In the genomic region with DNA sequence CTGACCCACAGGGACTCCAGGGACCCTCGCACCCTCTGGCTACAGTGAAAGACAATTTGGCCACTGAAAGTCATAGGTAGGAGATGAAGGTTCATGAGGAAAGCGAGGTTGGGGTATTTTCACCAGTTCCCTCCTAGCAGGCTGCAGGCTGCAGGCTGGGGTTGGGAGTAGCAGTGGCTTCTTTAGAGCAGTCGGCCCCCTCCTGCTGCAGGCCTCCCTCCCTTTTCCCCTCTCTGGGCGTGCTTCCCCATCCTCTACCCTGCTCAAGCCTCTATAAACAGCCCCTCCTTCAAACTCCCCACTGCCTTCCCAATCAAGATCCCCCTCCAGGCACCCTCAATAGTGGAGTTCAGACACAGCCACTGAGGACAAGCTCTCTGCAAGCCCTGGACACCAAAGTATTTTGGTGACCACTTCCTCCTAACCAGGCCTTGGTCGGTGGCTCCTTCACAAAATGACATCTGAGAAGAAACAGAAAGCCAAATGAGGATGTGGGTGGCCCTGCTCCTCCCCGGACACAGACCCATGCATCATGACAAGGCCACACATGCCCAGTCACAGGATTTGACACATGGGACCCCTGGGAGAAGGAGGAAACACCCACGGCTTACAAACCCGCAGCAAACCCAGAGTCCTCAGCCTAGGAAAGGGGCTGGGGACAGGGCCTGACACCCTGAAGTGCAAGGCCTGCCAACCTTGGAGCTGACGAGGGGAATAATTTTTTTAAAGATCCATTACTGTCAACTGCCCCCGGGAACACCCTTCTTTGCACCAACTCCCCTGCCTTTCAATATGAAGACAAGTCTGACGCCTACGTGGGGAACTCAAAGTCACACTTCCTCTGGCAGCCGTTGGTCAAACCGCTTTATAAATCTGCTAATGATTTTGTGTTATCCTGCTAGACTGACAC, we compare ENCODE assay signal across 9 cellular contexts. TPM values are rescaled to one million over a fixed set of nuclear protein-coding genes. Genes with fewer than 3 reads are reported as not detected.
A peak's percentile ranks its signal among the peaks of the same experiment; 100 is the strongest.
DNase-seq lines count a peak whose midpoint lies in the region; ATAC-seq and TF ChIP-seq lines count a peak whose summit lies in the region.
"Had no signal": no experiment of that assay in that cellular context is flagged by ENCODE, and none has a peak within 500 bp of the region (broad histone marks: within the 10 kb centered on the region; RNA-seq: fewer than 3 reads in every experiment).

No MANE protein-coding gene starts in this region.

- H3K27ac ChIP-seq in transverse colon = peak overlapping the region; percentile 39 to 60 (median 58)

- no peak for TF ChIP-seq EP300 in transverse colon (IDR thresholded peaks at IDR 0.05; ENCODE audit: low read depth)

- TF ChIP-seq CTCF in GM13977 (IDR thresholded peaks at IDR 0.05; ENCODE audit: extremely low read depth, insufficient read depth, missing control alignments) = no peak
- TF ChIP-seq CTCF in transverse colon (IDR thresholded peaks at IDR 0.05) = no peak

- no peak for TF ChIP-seq POLR2A in transverse colon (IDR thresholded peaks at IDR 0.05)

- H3K9me3 ChIP-seq in transverse colon = no peaks in the 10 kb centered on the region

- peaks cover 0 to 13% (median 0%) of the 10 kb centered on the region in 4 donors for H3K4me1 ChIP-seq in transverse colon

- in situ Hi-C loops in GM13977 (cut with MboI; ENCODE audit: low pct_unique_long_range_greater_than_20kb, low sequenced_read_pairs, unreplicated experiment) (no loop called here), transverse colon (cut with MboI; ENCODE audit: low pct_ligation_motif_present in 1 of 4, low pct_unique_long_range_greater_than_20kb in 1 of 4, low sequenced_read_pairs in 3 of 4) (no loop called here)

- intact Hi-C loops in left colon (cut with DNase I, micrococcal nuclease) = no loop called here
- intact Hi-C loops in transverse colon (cut with DNase I; ENCODE audit: low total_unique reads) = no loop called here

- WGBS in transverse colon (ENCODE audit: low coverage in 1 of 2), 2 donors = 55% methylated on average over 7 to 14 of the region's 14 CpGs

- DNase-seq in GM13977 (ENCODE audit: low spot score) (peak; percentile 74), NOMO-1 (lab: John Stamatoyannopoulos, UW; ENCODE audit: unreplicated experiment in 2 of 2) (peak; percentile 89 to 94), left colon (peak; percentile 31 to 55), transverse colon (peak; percentile 36), COLO829 (ENCODE audit: low spot score) (no peak)
- no peak for DNase-seq in stimulated activated CD4-positive, alpha-beta T cell treated with anti-CD3 and anti-CD28 coated beads, Interleukin-2, amount 100 ng/mL, for 48 hours
- DNase-seq in central memory CD4-positive, alpha-beta T cell = no peak

- no peaks in the 10 kb centered on the region for H3K27me3 ChIP-seq in transverse colon

- ATAC-seq in GM21825 (IDR thresholded peaks at IDR 0.05; ENCODE audit: unreplicated experiment) (peak; percentile 75), left colon (peak; percentile 26)

- no peak overlapping the region for H3K4me3 ChIP-seq in transverse colon

- no peaks in the 10 kb centered on the region for H3K36me3 ChIP-seq in transverse colon

RNA-seq across cellular contexts. Expression of a gene that starts 41.6 kb away (rescaled TPM):
- total RNA-seq in left colon = 10 to 100 TPM in 1 of 2 donors, 1 to 10 TPM in 1; 6.3 to 22.9 TPM
- total RNA-seq in transverse colon = 10 to 100 TPM in 3 of 4 donors, 1 to 10 TPM in 1; 9.2 to 59.1 (median 15.2) TPM
- total RNA-seq: pulmonary artery endothelial cell had no signal

Comparison
In these comparisons a context has a peak if more than half of its experiments do, and no peak if none do; other contexts are left out.
1. DNase-seq: peak in GM13977 (single experiment), NOMO-1 (2 of 2), left colon (2 of 2) and transverse colon (single experiment); none in stimulated activated CD4-positive, alpha-beta T cell treated with anti-CD3 and anti-CD28 coated beads, Interleukin-2, amount 100 ng/mL, for 48 hours (0 of 2), central memory CD4-positive, alpha-beta T cell (single experiment) and COLO829 (single experiment).